Comparison of ENCODE assay signal across 21 cellular contexts in genomic region chr6:166676270-166676860, GRCh38.
"Had no signal": no experiment of that assay in that cellular context is flagged by ENCODE, and none has a peak within 500 bp of the region (broad histone marks: within the 10 kb centered on the region; RNA-seq: fewer than 3 reads in every experiment).

No MANE protein-coding gene starts in this region.

- DNase-seq: activated B cell treated with CpG ODN at 0.5 μM for 24 hours; activated CD4-positive, alpha-beta memory T cell treated with anti-CD3 and anti-CD28 coated beads for 36 hours; activated CD4-positive, alpha-beta T cell treated with anti-CD3 and anti-CD28 coated beads for 1 hour; activated CD4-positive, alpha-beta T cell treated with anti-CD3 and anti-CD28 coated beads, Interleukin-2, amount 10 ng/mL, durations not matched to agents 7 days and 5 days; activated CD8-positive, alpha-beta memory T cell treated with anti-CD3 and anti-CD28 coated beads for 24 hours; activated effector memory CD4-positive, alpha-beta T cell treated with anti-CD3 and anti-CD28 coated beads, Interleukin-2, amount 50 U/mL, for 16 hours; activated naive CD4-positive, alpha-beta T cell treated with anti-CD3 and anti-CD28 coated beads for 36 hours; activated T-cell treated with anti-CD3 and anti-CD28 coated beads, Interleukin-2, amount 50 U/mL, for 4 hours; amygdala; brain microvascular endothelial cell; caudate nucleus; IMR-90; KG1; NCI-H1048; NCI-H146; NCI-H187 treated with DMSO at 0.1 percent for 48 hours; NCI-H2081 treated with DMSO at 0.1 percent for 48 hours; NCI-H446; SHP77 treated with DMSO at 0.1 percent for 48 hours; T-helper 17 cell; T-helper 9 cell had no signal

- H3K36me3 ChIP-seq: brain microvascular endothelial cell had no signal

- ATAC-seq: activated T-cell treated with anti-CD3 and anti-CD28 coated beads, Interleukin-2, amount 50 U/mL, for 4 hours; T-helper 17 cell had no signal

- H3K27ac ChIP-seq: brain microvascular endothelial cell had no signal
